ENCODE assay signal across 8 cellular contexts in genomic region chr10:80662429-80663211, GRCh38.
DNase-seq lines count a peak whose midpoint lies in the region; ATAC-seq and TF ChIP-seq lines count a peak whose summit lies in the region.

No MANE protein-coding gene starts in this region.

- H3K9me3 Mint-ChIP-seq in activated naive CD8-positive, alpha-beta T cell treated with anti-CD3 and anti-CD28 coated beads, Interleukin-2, amount 10 ng/mL, durations not matched to agents 7 days and 5 days = no peaks in the 10 kb centered on the region

- DNase-seq in Daoy (ENCODE audit: low read depth) (peak; percentile 75), Kasumi-1 (lab: John Stamatoyannopoulos, UW) (peak; percentile 73 to 84), cardiac muscle cell (ENCODE audit: low read depth in 1 of 2, low spot score in 1 of 2) (peak; percentile 87 to 89), pons (ENCODE audit: low spot score) (peak; percentile 76), transverse colon (peak; percentile 85)
- DNase-seq in activated naive CD8-positive, alpha-beta T cell treated with anti-CD3 and anti-CD28 coated beads, Interleukin-2, amount 10 ng/mL, durations not matched to agents 7 days and 5 days = peak; percentile 78

- POLR2A ChIA-PET in activated naive CD8-positive, alpha-beta T cell treated with anti-CD3 and anti-CD28 coated beads, Interleukin-2, amount 10 ng/mL, durations not matched to agents 7 days and 5 days (lab: Charles Lee) = no interaction called here

- H3K36me3 ChIP-seq in cardiac muscle cell (no peaks in the 10 kb centered on the region), transverse colon (no peaks in the 10 kb centered on the region)

- H3K4me3 Mint-ChIP-seq in activated naive CD8-positive, alpha-beta T cell treated with anti-CD3 and anti-CD28 coated beads, Interleukin-2, amount 10 ng/mL, durations not matched to agents 7 days and 5 days = peak overlapping the region; percentile 1

- intact Hi-C loops in transverse colon (cut with DNase I; ENCODE audit: low total_unique reads) = no loop called here

- TF ChIP-seq CTCF in cardiac muscle cell (IDR thresholded peaks at IDR 0.05; ENCODE audit: low read depth, low read length) (peak; percentile 92), transverse colon (IDR thresholded peaks at IDR 0.05) (peak; percentile 87 to 91 (median 89))

- no peaks in the 10 kb centered on the region for H3K36me3 Mint-ChIP-seq in activated naive CD8-positive, alpha-beta T cell treated with anti-CD3 and anti-CD28 coated beads, Interleukin-2, amount 10 ng/mL, durations not matched to agents 7 days and 5 days

- H3K27ac Mint-ChIP-seq in activated naive CD8-positive, alpha-beta T cell treated with anti-CD3 and anti-CD28 coated beads, Interleukin-2, amount 10 ng/mL, durations not matched to agents 7 days and 5 days = no peak overlapping the region

- TF ChIP-seq POLR2A in transverse colon (IDR thresholded peaks at IDR 0.05) = no peak

- peak; percentile 78 for ATAC-seq in GM21723 (IDR thresholded peaks at IDR 0.05; ENCODE audit: unreplicated experiment)
- peak; percentile 94 for ATAC-seq in SK-N-SH treated with all-trans-retinoic acid at 6 μM for 48 hours
- peak; percentile 68 for ATAC-seq in activated naive CD8-positive, alpha-beta T cell treated with anti-CD3 and anti-CD28 coated beads, Interleukin-2, amount 10 ng/mL, durations not matched to agents 7 days and 5 days (ENCODE audit: low read depth)

- H3K4me3 ChIP-seq in cardiac muscle cell (peak overlapping the region; percentile 17), transverse colon (peak overlapping the region in 1 of 4 donors; percentile 19)

- H3K4me1 Mint-ChIP-seq in activated naive CD8-positive, alpha-beta T cell treated with anti-CD3 and anti-CD28 coated beads, Interleukin-2, amount 10 ng/mL, durations not matched to agents 7 days and 5 days = peaks cover 3% of the 10 kb centered on the region

- H3K27me3 Mint-ChIP-seq in activated naive CD8-positive, alpha-beta T cell treated with anti-CD3 and anti-CD28 coated beads, Interleukin-2, amount 10 ng/mL, durations not matched to agents 7 days and 5 days = peaks cover 22% of the 10 kb centered on the region

- H3K27me3 ChIP-seq in cardiac muscle cell (no peaks in the 10 kb centered on the region), transverse colon (no peaks in the 10 kb centered on the region)

- in situ Hi-C loops in transverse colon (cut with MboI; ENCODE audit: low pct_ligation_motif_present in 1 of 4, low pct_unique_long_range_greater_than_20kb in 1 of 4, low sequenced_read_pairs in 3 of 4) = loop anchor here in 2 of 4 donors (10.0 to 25.0 kb wide), 2 partner anchors 262 to 275 kb away; no protein-coding TSS in a partner anchor

- TF ChIP-seq EP300 in transverse colon (IDR thresholded peaks at IDR 0.05; ENCODE audit: low read depth) = no peak

- H3K9me3 ChIP-seq in cardiac muscle cell (ENCODE audit: low read depth) = no peaks in the 10 kb centered on the region
- no peaks in the 10 kb centered on the region for H3K9me3 ChIP-seq in transverse colon

- H3K27ac ChIP-seq in cardiac muscle cell (peak overlapping the region; percentile 70), transverse colon (peak overlapping the region; percentile 41 to 70 (median 58))

- H3K4me1 ChIP-seq in cardiac muscle cell (ENCODE audit: low read depth) (peaks cover 25% of the 10 kb centered on the region), transverse colon (peaks cover 0 to 13% (median 5%) of the 10 kb centered on the region in 4 donors)

- WGBS in transverse colon (ENCODE audit: low coverage in 1 of 2), 2 donors = 0 to 22% methylated on average over 2 to 19 of the region's 19 CpGs

TF ChIP-seq in SK-N-SH treated with all-trans-retinoic acid at 6 μM for 48 hours, 23 proteins besides CTCF, POLR2A, EP300 and RAD21:
- TF ChIP-seq, protein P1, sequence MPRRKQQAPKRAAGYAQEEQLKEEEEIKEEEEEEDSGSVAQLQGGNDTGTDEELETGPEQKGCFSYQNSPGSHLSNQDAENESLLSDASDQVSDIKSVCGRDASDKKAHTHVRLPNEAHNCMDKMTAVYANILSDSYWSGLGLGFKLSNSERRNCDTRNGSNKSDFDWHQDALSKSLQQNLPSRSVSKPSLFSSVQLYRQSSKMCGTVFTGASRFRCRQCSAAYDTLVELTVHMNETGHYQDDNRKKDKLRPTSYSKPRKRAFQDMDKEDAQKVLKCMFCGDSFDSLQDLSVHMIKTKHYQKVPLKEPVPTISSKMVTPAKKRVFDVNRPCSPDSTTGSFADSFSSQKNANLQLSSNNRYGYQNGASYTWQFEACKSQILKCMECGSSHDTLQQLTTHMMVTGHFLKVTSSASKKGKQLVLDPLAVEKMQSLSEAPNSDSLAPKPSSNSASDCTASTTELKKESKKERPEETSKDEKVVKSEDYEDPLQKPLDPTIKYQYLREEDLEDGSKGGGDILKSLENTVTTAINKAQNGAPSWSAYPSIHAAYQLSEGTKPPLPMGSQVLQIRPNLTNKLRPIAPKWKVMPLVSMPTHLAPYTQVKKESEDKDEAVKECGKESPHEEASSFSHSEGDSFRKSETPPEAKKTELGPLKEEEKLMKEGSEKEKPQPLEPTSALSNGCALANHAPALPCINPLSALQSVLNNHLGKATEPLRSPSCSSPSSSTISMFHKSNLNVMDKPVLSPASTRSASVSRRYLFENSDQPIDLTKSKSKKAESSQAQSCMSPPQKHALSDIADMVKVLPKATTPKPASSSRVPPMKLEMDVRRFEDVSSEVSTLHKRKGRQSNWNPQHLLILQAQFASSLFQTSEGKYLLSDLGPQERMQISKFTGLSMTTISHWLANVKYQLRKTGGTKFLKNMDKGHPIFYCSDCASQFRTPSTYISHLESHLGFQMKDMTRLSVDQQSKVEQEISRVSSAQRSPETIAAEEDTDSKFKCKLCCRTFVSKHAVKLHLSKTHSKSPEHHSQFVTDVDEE (CRISPR knock-in tag; IDR thresholded peaks at IDR 0.05) = no peak
- TF ChIP-seq CSDC2 (CRISPR knock-in tag; IDR thresholded peaks at IDR 0.05) = no peak
- no peak for TF ChIP-seq PATZ1 (CRISPR knock-in tag; IDR thresholded peaks at IDR 0.05; ENCODE audit: borderline replicate concordance)
- TF ChIP-seq SNAI2 (CRISPR knock-in tag; IDR thresholded peaks at IDR 0.05) = no peak
- no peak for TF ChIP-seq OSR1 (CRISPR knock-in tag; IDR thresholded peaks at IDR 0.05)
- TF ChIP-seq ZNF70 (CRISPR knock-in tag; IDR thresholded peaks at IDR 0.05) = no peak
- TF ChIP-seq TCF4 (CRISPR knock-in tag; IDR thresholded peaks at IDR 0.05; ENCODE audit: borderline replicate concordance) = no peak
- TF ChIP-seq RARB (CRISPR knock-in tag; IDR thresholded peaks at IDR 0.05) = no peak
- TF ChIP-seq ZNF565 (CRISPR knock-in tag; conservative IDR thresholded peaks at IDR 0.05; ENCODE audit: low read depth) = no peak
